In the genomic region with DNA sequence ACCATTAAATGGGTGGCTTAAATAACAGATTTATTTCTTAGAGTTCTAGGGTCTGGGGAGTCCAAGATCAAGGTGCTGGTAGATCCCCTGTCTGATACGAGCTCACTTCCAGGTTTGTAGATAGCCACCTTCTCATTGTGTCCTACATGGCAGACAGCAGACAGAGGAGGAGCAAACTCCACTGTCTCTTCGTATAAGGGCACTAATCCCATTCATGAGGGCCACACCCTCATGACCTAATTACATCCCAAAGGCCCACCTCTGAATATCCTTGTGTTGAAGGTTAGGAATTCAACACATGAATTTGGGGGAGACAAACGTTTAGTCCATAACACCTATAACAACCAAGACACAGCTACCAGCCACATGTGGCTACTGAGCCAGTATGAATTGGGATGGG, we compare ENCODE assay signal across 24 cellular contexts.
"Had no signal": no experiment of that assay in that cellular context is flagged by ENCODE, and none has a peak within 500 bp of the region (broad histone marks: within the 10 kb centered on the region; RNA-seq: fewer than 3 reads in every experiment).

No MANE protein-coding gene starts in this region.

- H3K36me3 Mint-ChIP-seq: activated naive CD4-positive, alpha-beta T cell treated with anti-CD3 and anti-CD28 coated beads, Interleukin-2, amount 50 U/mL, for 24 hours; T-cell had no signal

- H3K27me3 Mint-ChIP-seq: activated CD4-positive, alpha-beta T cell treated with anti-CD3 and anti-CD28 coated beads, Interleukin-2, amount 10 ng/mL, durations not matched to agents 7 days and 5 days; activated CD8-positive, alpha-beta memory T cell treated with anti-CD3 and anti-CD28 coated beads, Interleukin-2, amount 10 ng/mL, durations not matched to agents 7 days and 5 days; activated naive CD4-positive, alpha-beta T cell treated with anti-CD3 and anti-CD28 coated beads, Interleukin-2, amount 50 U/mL, for 24 hours; activated T-cell treated with anti-CD3 and anti-CD28 coated beads, Interleukin-2, amount 50 U/mL, for 24 hours; T-cell had no signal

- H3K9me3 ChIP-seq: ascending aorta, body of pancreas had no signal

- DNase-seq: activated CD4-positive, alpha-beta T cell treated with anti-CD3 and anti-CD28 coated beads, Interleukin-2, amount 10 ng/mL, durations not matched to agents 7 days and 5 days; activated CD4-positive, CD25-positive, alpha-beta regulatory T cell; activated CD8-positive, alpha-beta memory T cell treated with anti-CD3 and anti-CD28 coated beads, Interleukin-2, amount 10 ng/mL, durations not matched to agents 7 days and 5 days; activated effector memory CD4-positive, alpha-beta T cell treated with Interleukin-2 at 50 U/mL for 16 hours; activated naive CD4-positive, alpha-beta T cell; activated T-cell treated with anti-CD3 and anti-CD28 coated beads, Interleukin-2, amount 50 U/mL, for 24 hours; body of pancreas; MV-4-11; NCI-H1092 treated with DMSO at 0.1 percent for 48 hours; NCI-H1417 treated with DMSO at 0.1 percent for 48 hours; NCI-H1694; NCI-H2029; NCI-H2107; NCI-H2171 treated with DMSO at 0.1 percent for 48 hours; NCI-H226; NCI-H526 treated with DMSO at 0.1 percent for 48 hours; NCI-H82; SIG-M5 had no signal

- H3K4me1 ChIP-seq: ascending aorta, body of pancreas had no signal

- H3K27ac ChIP-seq: ascending aorta, body of pancreas, SK-N-MC, VCaP had no signal

- ATAC-seq: body of pancreas had no signal

- H3K4me3 ChIP-seq: ascending aorta, body of pancreas, SK-N-MC had no signal

- H3K27me3 ChIP-seq: ascending aorta, body of pancreas had no signal

- H3K9me3 Mint-ChIP-seq: activated naive CD4-positive, alpha-beta T cell treated with anti-CD3 and anti-CD28 coated beads, Interleukin-2, amount 50 U/mL, for 24 hours; activated T-cell treated with anti-CD3 and anti-CD28 coated beads, Interleukin-2, amount 50 U/mL, for 24 hours had no signal

- H3K4me3 Mint-ChIP-seq: activated CD4-positive, alpha-beta T cell treated with anti-CD3 and anti-CD28 coated beads, Interleukin-2, amount 10 ng/mL, durations not matched to agents 7 days and 5 days; activated CD8-positive, alpha-beta memory T cell treated with anti-CD3 and anti-CD28 coated beads, Interleukin-2, amount 10 ng/mL, durations not matched to agents 7 days and 5 days; activated naive CD4-positive, alpha-beta T cell treated with anti-CD3 and anti-CD28 coated beads, Interleukin-2, amount 50 U/mL, for 24 hours; activated T-cell treated with anti-CD3 and anti-CD28 coated beads, Interleukin-2, amount 50 U/mL, for 24 hours; activated T-helper 1 cell treated with anti-CD3 and anti-CD28 coated beads, Interleukin-12 subunit alpha, Interleukin-12 subunit beta, Interleukin-2, Interleukin-4 antibody, amounts not matched to agents 30 ng/mL and 10 ng/mL and 1 ng/mL, durations not matched to agents 14 hours and 24 hours and 36 hours; T-cell had no signal

- H3K36me3 ChIP-seq: ascending aorta had no signal
